15 cellular contexts compared by ENCODE assay signal in genomic region chr7:87851242-87851641, GRCh38.
"Had no signal": no experiment of that assay in that cellular context is flagged by ENCODE, and none has a peak within 500 bp of the region (broad histone marks: within the 10 kb centered on the region; RNA-seq: fewer than 3 reads in every experiment).

No MANE protein-coding gene starts in this region.

- H3K4me1 ChIP-seq: breast epithelium had no signal

- H3K4me3 Mint-ChIP-seq: activated T-helper 17 cell treated with anti-CD3 and anti-CD28 coated beads, Interleukin-2, amount 50 U/mL, for 72 hours had no signal

- H3K27ac Mint-ChIP-seq: activated T-helper 17 cell treated with anti-CD3 and anti-CD28 coated beads, Interleukin-2, amount 50 U/mL, for 72 hours had no signal

- H3K27me3 Mint-ChIP-seq: activated T-helper 17 cell treated with anti-CD3 and anti-CD28 coated beads, Interleukin-2, amount 50 U/mL, for 72 hours had no signal

- H3K4me1 Mint-ChIP-seq: activated T-helper 17 cell treated with anti-CD3 and anti-CD28 coated beads, Interleukin-2, amount 50 U/mL, for 72 hours had no signal

- H3K9me3 Mint-ChIP-seq: activated T-helper 17 cell treated with anti-CD3 and anti-CD28 coated beads, Interleukin-2, amount 50 U/mL, for 72 hours had no signal

- H3K4me3 ChIP-seq: breast epithelium, dorsolateral prefrontal cortex, left lung, ovary, upper lobe of right lung had no signal

- ATAC-seq: activated T-helper 17 cell treated with anti-CD3 and anti-CD28 coated beads, Interleukin-2, amount 50 U/mL, for 72 hours; left lung; stimulated activated naive CD8-positive, alpha-beta T cell treated with anti-CD3 and anti-CD28 coated beads, Interleukin-15, Interleukin-2, amounts not matched to agents 100 U/mL and 50 U/mL, for 24 hours; upper lobe of right lung had no signal

- H3K27ac ChIP-seq: breast epithelium, dorsolateral prefrontal cortex, left lung, ovary, upper lobe of right lung, VCaP had no signal

- DNase-seq: activated CD4-positive, alpha-beta T cell treated with anti-CD3 and anti-CD28 coated beads for 4 hours; activated naive CD4-positive, alpha-beta T cell treated with anti-CD3 and anti-CD28 coated beads, Interleukin-2, amount 50 U/mL, for 16 hours; amniotic stem cell; dorsolateral prefrontal cortex; foreskin melanocyte; head of caudate nucleus; left lung; ovary; stimulated activated CD4-positive, alpha-beta T cell treated with anti-CD3 and anti-CD28 coated beads, Interleukin-2, amount 100 ng/mL, for 48 hours; stimulated activated naive CD8-positive, alpha-beta T cell treated with anti-CD3 and anti-CD28 coated beads, Interleukin-15, Interleukin-2, amounts not matched to agents 100 U/mL and 50 U/mL, for 24 hours; T1000; upper lobe of right lung had no signal

- H3K9me3 ChIP-seq: breast epithelium, left lung, ovary, upper lobe of right lung had no signal

- H3K36me3 ChIP-seq: ovary had no signal

- H3K27me3 ChIP-seq: breast epithelium, dorsolateral prefrontal cortex, left lung, ovary, upper lobe of right lung had no signal
